In genomic region chr17:43645450-43645764, GRCh38 we compare ENCODE assay signal across 18 cellular contexts. TPM values are rescaled to one million over a fixed set of nuclear protein-coding genes. Genes with fewer than 3 reads are reported as not detected.
DNase-seq lines count a peak whose midpoint lies in the region; ATAC-seq, FAIRE-seq and TF ChIP-seq lines count a peak whose summit lies in the region.
"Had no signal": no experiment of that assay in that cellular context is flagged by ENCODE, and none has a peak within 500 bp of the region (broad histone marks: within the 10 kb centered on the region; RNA-seq: fewer than 3 reads in every experiment).

No MANE protein-coding gene starts in this region.

- TF ChIP-seq CTCF in right lobe of liver (IDR thresholded peaks at IDR 0.05) (no peak), HepG2 (CRISPR knock-in tag; IDR thresholded peaks at IDR 0.05) (no peak), glutamatergic neuron (IDR thresholded peaks at IDR 0.05; ENCODE audit: partially characterized antibody, unreplicated experiment) (no peak), psoas muscle (IDR thresholded peaks at IDR 0.05) (no peak)

- no peaks in the 10 kb centered on the region for H3K36me3 Mint-ChIP-seq in glutamatergic neuron (ENCODE audit: unreplicated experiment)

- ATAC-seq in right lobe of liver: no peak
- no peak for ATAC-seq in HepG2
- ATAC-seq in psoas muscle: no peak
- ATAC-seq in GM18873 (IDR thresholded peaks at IDR 0.05; ENCODE audit: low FRiP score, unreplicated experiment): no peak
- ATAC-seq in HG03432 (IDR thresholded peaks at IDR 0.05; ENCODE audit: unreplicated experiment): no peak
- ATAC-seq in activated CD4-positive, CD25-positive, alpha-beta regulatory T cell treated with anti-CD3 and anti-CD28 coated beads, Interleukin-2, amount 50 U/mL, for 24 hours: no peak
- ATAC-seq: K562 had no signal

- no peaks in the 10 kb centered on the region for H3K9me3 Mint-ChIP-seq in glutamatergic neuron (ENCODE audit: unreplicated experiment)
- H3K9me3 Mint-ChIP-seq: activated CD4-positive, alpha-beta T cell treated with anti-CD3 and anti-CD28 coated beads, Interleukin-2, amount 10 ng/mL, durations not matched to agents 24 days and 14 days; activated T-helper 2 cell treated with anti-CD3 and anti-CD28 coated beads, Interferon-gamma antibody, Interleukin-2, Interleukin-4, amounts not matched to agents 10 μg/mL and 5 μg/mL and 100 μg/mL, durations not matched to agents 14 hours and 24 hours and 36 hours; naive B cell; type B pancreatic cell had no signal

- H3K4me3 ChIP-seq in right lobe of liver: no peak overlapping the region
- H3K4me3 ChIP-seq in HepG2 (replicated peaks in 1 of 3; ENCODE audit: insufficient read depth in 1 of 3, low read depth in 2 of 3, low read length in 3 of 3): no peak overlapping the region
- H3K4me3 ChIP-seq in psoas muscle: peak overlapping the region; percentile 60
- H3K4me3 ChIP-seq: K562, PC-9 had no signal

- no peaks in the 10 kb centered on the region for H3K9me3 ChIP-seq in right lobe of liver
- no peaks in the 10 kb centered on the region for H3K9me3 ChIP-seq in HepG2 (ENCODE audit: low read length)
- H3K9me3 ChIP-seq in psoas muscle: no peaks in the 10 kb centered on the region

- H3K36me3 ChIP-seq in right lobe of liver (no peaks in the 10 kb centered on the region), HepG2 (replicated peaks in 1 of 2; ENCODE audit: control insufficient read depth in 1 of 2, insufficient read depth in 2 of 2, low read length in 2 of 2) (no peaks in the 10 kb centered on the region), psoas muscle (ENCODE audit: insufficient read depth in 1 of 2, low read depth in 1 of 2) (no peaks in the 10 kb centered on the region)

- TF ChIP-seq RAD21 in HepG2 (CRISPR knock-in tag; IDR thresholded peaks at IDR 0.05): no peak

- H3K27me3 ChIP-seq in right lobe of liver: no peaks in the 10 kb centered on the region
- peaks cover 8 to 43% of the 10 kb centered on the region in 2 experiments for H3K27me3 ChIP-seq in HepG2 (ENCODE audit: control insufficient read depth in 1 of 2, insufficient read depth in 2 of 2, low read length in 2 of 2)
- peaks cover 0 to 34% (median 3%) of the 10 kb centered on the region in 3 donors for H3K27me3 ChIP-seq in psoas muscle (ENCODE audit: insufficient read depth in 3 of 3, low read length in 2 of 3)

- CTCF ChIA-PET in HepG2 (lab: Yijun Ruan, JAX; ENCODE audit: low intra/inter-chr PET ratio, low total read pairs): no interaction called here

- peaks cover 8% of the 10 kb centered on the region for H3K27me3 Mint-ChIP-seq in glutamatergic neuron (ENCODE audit: unreplicated experiment)
- H3K27me3 Mint-ChIP-seq: type B pancreatic cell had no signal

- TF ChIP-seq POLR2A in right lobe of liver (IDR thresholded peaks at IDR 0.05): no peak
- no peak for TF ChIP-seq POLR2A in HepG2 (IDR thresholded peaks at IDR 0.05; ENCODE audit: insufficient read depth in 1 of 2, low read depth in 2 of 2, low read length in 2 of 2)

- no peaks in the 10 kb centered on the region for H4K20me1 ChIP-seq in HepG2 (ENCODE audit: insufficient read depth, low read length)

- no peaks in the 10 kb centered on the region for H3K79me2 ChIP-seq in HepG2 (ENCODE audit: insufficient read depth, low read length)

- intact Hi-C loops in right lobe of liver (cut with DNase I): no loop called here
- intact Hi-C loops in HepG2 (cut with micrococcal nuclease; ENCODE audit: unreplicated experiment): no loop called here
- intact Hi-C loops in psoas muscle (cut with DNase I): no loop called here

- in situ Hi-C loops in HepG2 (cut with HindIII; ENCODE audit: extremely low pct_ligation_motif_present, low pct_unique_long_range_greater_than_20kb): no loop called here

- TF ChIP-seq EP300 in HepG2 (IDR thresholded peaks at IDR 0.05; ENCODE audit: low read depth in 2 of 2, low read length in 2 of 2) (no peak), HepG2 (CRISPR knock-in tag; IDR thresholded peaks at IDR 0.05; ENCODE audit: borderline replicate concordance) (no peak)

- no peak for FAIRE-seq in HepG2 (lab: Jason Lieb, UNC)
- FAIRE-seq: K562, small intestine had no signal

- H3K9ac ChIP-seq in HepG2 (ENCODE audit: insufficient read depth, low read depth, low read length): no peak overlapping the region

- POLR2A ChIA-PET in HepG2 (lab: Yijun Ruan, JAX): no interaction called here

- peaks cover 0 to 4% (median 0%) of the 10 kb centered on the region in 4 donors for H3K4me1 ChIP-seq in right lobe of liver
- peaks cover 5% of the 10 kb centered on the region for H3K4me1 ChIP-seq in HepG2 (ENCODE audit: insufficient read depth, low read length)
- H3K4me1 ChIP-seq in psoas muscle: no peaks in the 10 kb centered on the region

- 77% methylated on average over 9 of the region's 16 CpGs for WGBS in right lobe of liver (ENCODE audit: insufficient coverage, low coverage, low lambda C conversion rate, missing lambda C conversion rate)
- 82% methylated on average over 15 of the region's 16 CpGs for WGBS in HepG2 (ENCODE audit: low lambda C conversion rate)
- 65 to 75% (median 67%) methylated on average over 14 to 16 of the region's 16 CpGs for WGBS in psoas muscle, 3 donors

- H3K27ac ChIP-seq in right lobe of liver (peak overlapping the region; percentile 36 to 78 (median 40)), HepG2 (ENCODE audit: extremely low read length, insufficient read depth, low read length) (no peak overlapping the region), psoas muscle (peak overlapping the region; percentile 48)
- H3K27ac ChIP-seq: PC-9 had no signal

- H3K4me1 Mint-ChIP-seq in glutamatergic neuron (ENCODE audit: low read depth, unreplicated experiment): peaks cover 11% of the 10 kb centered on the region
- H3K4me1 Mint-ChIP-seq: naive B cell had no signal

- H3K4me2 ChIP-seq in HepG2 (ENCODE audit: low read depth, low read length): no peak overlapping the region
- H3K4me2 ChIP-seq: PC-9 had no signal

- no peak for DNase-seq in right lobe of liver
- no peak for DNase-seq in HepG2 (ENCODE audit: low spot score)
- no peak for DNase-seq in glutamatergic neuron
- no peak for DNase-seq in psoas muscle
- DNase-seq in stimulated activated CD8-positive, alpha-beta memory T cell treated with anti-CD3 and anti-CD28 coated beads, Interleukin-4, amount 100 ng/mL, for 48 hours: no peak
- DNase-seq: naive B cell, NCI-H1436 treated with DMSO at 0.1 percent for 48 hours, NCI-H524, PC-9, small intestine, T-helper 1 cell had no signal

- H3K4me3 Mint-ChIP-seq in glutamatergic neuron (ENCODE audit: unreplicated experiment): peak overlapping the region; percentile 34
- H3K4me3 Mint-ChIP-seq: type B pancreatic cell had no signal

- BruUV-seq in HepG2 (replicated peaks; lab: Mats Ljungman, UMichigan): no TSS peak

- no peak overlapping the region for H2AFZ ChIP-seq in HepG2 (ENCODE audit: low read length)
- H2AFZ ChIP-seq: PC-9 had no signal

- H3K27ac Mint-ChIP-seq in glutamatergic neuron (ENCODE audit: unreplicated experiment): no peak overlapping the region
- H3K27ac Mint-ChIP-seq: activated CD4-positive, alpha-beta T cell treated with anti-CD3 and anti-CD28 coated beads, Interleukin-2, amount 10 ng/mL, durations not matched to agents 24 days and 14 days; activated T-helper 2 cell treated with anti-CD3 and anti-CD28 coated beads, Interferon-gamma antibody, Interleukin-2, Interleukin-4, amounts not matched to agents 10 μg/mL and 5 μg/mL and 100 μg/mL, durations not matched to agents 14 hours and 24 hours and 36 hours; type B pancreatic cell had no signal

TF ChIP-seq in HepG2, 621 proteins besides CTCF, POLR2A, EP300 and RAD21 (continues in another document):
- TF ChIP-seq ARNT2 (CRISPR knock-in tag; IDR thresholded peaks at IDR 0.05; ENCODE audit: low read depth) (no peak), ZFP41 (CRISPR knock-in tag; IDR thresholded peaks at IDR 0.05; ENCODE audit: borderline replicate concordance) (no peak), FLYWCH1 (CRISPR knock-in tag; IDR thresholded peaks at IDR 0.05) (no peak), THYN1 (CRISPR knock-in tag; IDR thresholded peaks at IDR 0.05; ENCODE audit: borderline replicate concordance, low read depth) (no peak), HMG20A (CRISPR knock-in tag; IDR thresholded peaks at IDR 0.05; ENCODE audit: borderline replicate concordance) (no peak), PBX2 (CRISPR knock-in tag; IDR thresholded peaks at IDR 0.05) (no peak)

RNA-seq across cellular contexts. Expression of gene MEOX1, which starts 16.3 kb away (rescaled TPM):
- under 1 TPM in 1 of 6 experiments, not detected in 5; 0.11 TPM for total RNA-seq in right lobe of liver
- total RNA-seq in HepG2 (2016; rRNA removed; fragmentation: Illumina TruSeq; extraction: Trizol): not detected in 2 replicates
- total RNA-seq in HepG2 (2016; cell fraction: cytosol; rRNA removed; fragmentation: Illumina TruSeq; extraction: Trizol; ENCODE audit: low read depth): not detected in 2 replicates
- not detected in 2 replicates for total RNA-seq in HepG2 (2016; cell fraction: insoluble cytoplasmic fraction; rRNA removed; fragmentation: Illumina TruSeq; extraction: Trizol)
- not detected in 2 replicates for total RNA-seq in HepG2 (2016; cell fraction: membrane; rRNA removed; fragmentation: Illumina TruSeq; extraction: Trizol)
- not detected in 2 replicates for total RNA-seq in HepG2 (2016; cell fraction: nucleus; rRNA removed; fragmentation: Illumina TruSeq; extraction: Trizol)
- not detected in 2 replicates for polyA plus RNA-seq in HepG2 (2011; rRNA removed)
- not detected in 2 replicates for polyA plus RNA-seq in HepG2 (2011; cell fraction: cytosol; rRNA removed)
- not detected in 2 replicates for polyA plus RNA-seq in HepG2 (2011; cell fraction: nucleus; rRNA removed)
- polyA plus RNA-seq in HepG2 (2012): not detected in 2 replicates
- not detected in 2 replicates for polyA plus RNA-seq in HepG2 (2016; cell fraction: cytosol; fragmentation: Illumina TruSeq; extraction: Trizol; ENCODE audit: low read depth)
- polyA plus RNA-seq in HepG2 (2016; cell fraction: insoluble cytoplasmic fraction; fragmentation: Illumina TruSeq; extraction: Trizol; ENCODE audit: low read depth): not detected in 2 replicates
- polyA plus RNA-seq in HepG2 (2016; cell fraction: membrane; fragmentation: Illumina TruSeq; extraction: Trizol; ENCODE audit: low read depth): not detected in 2 replicates
- not detected in 2 replicates for polyA plus RNA-seq in HepG2 (2016; cell fraction: nucleus; fragmentation: Illumina TruSeq; extraction: Trizol; ENCODE audit: insufficient read depth, low read depth)
- polyA minus RNA-seq in HepG2 (2011; rRNA and poly(A)+ RNA removed; ENCODE audit: low replicate concordance): 2.2 TPM in 1 of 2 replicates, not detected in the other
- polyA minus RNA-seq in HepG2 (2011; cell fraction: cytosol; rRNA and poly(A)+ RNA removed): not detected in 2 replicates
- polyA minus RNA-seq in HepG2 (2011; cell fraction: nucleus; rRNA and poly(A)+ RNA removed): not detected in 2 replicates
- not detected for total RNA-seq in glutamatergic neuron (ENCODE audit: unreplicated experiment)
- 1 to 10 TPM; 3.9 to 8.7 (median 6.4) TPM for total RNA-seq in psoas muscle
- polyA plus RNA-seq in psoas muscle: 1 to 10 TPM; 4.5 to 6.7 (median 5.0) TPM
- total RNA-seq: K562 had no signal
- polyA plus RNA-seq: K562 had no signal
